ENCODE assay signal across 1 cellular context in the genomic region with DNA sequence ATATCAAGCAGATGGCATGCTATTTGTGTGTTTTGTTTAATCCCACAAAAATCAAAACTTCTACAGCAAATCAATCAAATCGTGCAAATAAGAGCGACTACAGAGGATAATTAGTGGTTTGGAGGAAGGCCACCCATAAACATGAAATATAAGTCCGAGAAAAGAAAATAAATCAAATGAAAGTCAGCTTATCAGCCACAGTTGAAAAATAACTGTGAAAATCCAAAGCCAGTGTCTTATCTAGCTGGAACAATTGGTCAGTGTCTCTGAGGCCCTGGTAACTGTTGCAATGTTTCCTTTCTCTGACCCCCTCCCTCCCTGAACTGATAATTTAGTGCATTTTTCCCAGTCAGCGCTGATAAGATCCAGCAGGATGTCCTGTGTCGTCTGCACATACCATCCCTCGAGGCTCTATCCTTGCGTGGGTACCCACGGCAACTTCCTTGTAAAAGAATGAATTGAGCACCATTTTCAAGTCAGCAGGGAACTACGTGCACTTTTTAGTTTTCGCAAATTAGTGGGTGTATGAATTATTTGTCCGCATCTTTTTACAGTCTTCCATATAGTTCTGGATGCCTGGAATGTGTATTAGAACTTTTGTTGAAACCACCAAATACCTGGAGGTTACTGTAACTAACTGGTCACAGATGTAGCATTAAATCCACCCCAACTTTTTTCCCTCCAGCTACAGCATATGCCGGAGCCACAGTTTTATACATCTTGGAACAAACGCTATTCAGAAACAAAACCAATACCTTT.
TF ChIP-seq lines count a peak whose summit lies in the region.

No MANE protein-coding gene starts in this region.

TF ChIP-seq in K562, 482 proteins besides CTCF, POLR2A, EP300 and RAD21 (continued from another document and continues in another):
- TF ChIP-seq, protein P1, sequence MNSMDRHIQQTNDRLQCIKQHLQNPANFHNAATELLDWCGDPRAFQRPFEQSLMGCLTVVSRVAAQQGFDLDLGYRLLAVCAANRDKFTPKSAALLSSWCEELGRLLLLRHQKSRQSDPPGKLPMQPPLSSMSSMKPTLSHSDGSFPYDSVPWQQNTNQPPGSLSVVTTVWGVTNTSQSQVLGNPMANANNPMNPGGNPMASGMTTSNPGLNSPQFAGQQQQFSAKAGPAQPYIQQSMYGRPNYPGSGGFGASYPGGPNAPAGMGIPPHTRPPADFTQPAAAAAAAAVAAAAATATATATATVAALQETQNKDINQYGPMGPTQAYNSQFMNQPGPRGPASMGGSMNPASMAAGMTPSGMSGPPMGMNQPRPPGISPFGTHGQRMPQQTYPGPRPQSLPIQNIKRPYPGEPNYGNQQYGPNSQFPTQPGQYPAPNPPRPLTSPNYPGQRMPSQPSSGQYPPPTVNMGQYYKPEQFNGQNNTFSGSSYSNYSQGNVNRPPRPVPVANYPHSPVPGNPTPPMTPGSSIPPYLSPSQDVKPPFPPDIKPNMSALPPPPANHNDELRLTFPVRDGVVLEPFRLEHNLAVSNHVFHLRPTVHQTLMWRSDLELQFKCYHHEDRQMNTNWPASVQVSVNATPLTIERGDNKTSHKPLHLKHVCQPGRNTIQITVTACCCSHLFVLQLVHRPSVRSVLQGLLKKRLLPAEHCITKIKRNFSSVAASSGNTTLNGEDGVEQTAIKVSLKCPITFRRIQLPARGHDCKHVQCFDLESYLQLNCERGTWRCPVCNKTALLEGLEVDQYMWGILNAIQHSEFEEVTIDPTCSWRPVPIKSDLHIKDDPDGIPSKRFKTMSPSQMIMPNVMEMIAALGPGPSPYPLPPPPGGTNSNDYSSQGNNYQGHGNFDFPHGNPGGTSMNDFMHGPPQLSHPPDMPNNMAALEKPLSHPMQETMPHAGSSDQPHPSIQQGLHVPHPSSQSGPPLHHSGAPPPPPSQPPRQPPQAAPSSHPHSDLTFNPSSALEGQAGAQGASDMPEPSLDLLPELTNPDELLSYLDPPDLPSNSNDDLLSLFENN (IDR thresholded peaks at IDR 0.05; ENCODE audit: low read depth in 2 of 2, low read length in 2 of 2) = 0 out of 4 replicates have a peak, but pooled peaks of 1 of the 2 experiments have one; percentile 53
- TF ChIP-seq HMG20B (CRISPR knock-in tag; IDR thresholded peaks at IDR 0.05) = 0 out of 2 replicates have a peak, but pooled peaks have one; percentile 52
- no peak for TF ChIP-seq YBX1 (IDR thresholded peaks at IDR 0.05)
- no peak for TF ChIP-seq TGIF2 (CRISPR knock-in tag; IDR thresholded peaks at IDR 0.05)
- TF ChIP-seq ZNF695 (CRISPR knock-in tag; IDR thresholded peaks at IDR 0.05) = no peak
- TF ChIP-seq, protein P2, sequence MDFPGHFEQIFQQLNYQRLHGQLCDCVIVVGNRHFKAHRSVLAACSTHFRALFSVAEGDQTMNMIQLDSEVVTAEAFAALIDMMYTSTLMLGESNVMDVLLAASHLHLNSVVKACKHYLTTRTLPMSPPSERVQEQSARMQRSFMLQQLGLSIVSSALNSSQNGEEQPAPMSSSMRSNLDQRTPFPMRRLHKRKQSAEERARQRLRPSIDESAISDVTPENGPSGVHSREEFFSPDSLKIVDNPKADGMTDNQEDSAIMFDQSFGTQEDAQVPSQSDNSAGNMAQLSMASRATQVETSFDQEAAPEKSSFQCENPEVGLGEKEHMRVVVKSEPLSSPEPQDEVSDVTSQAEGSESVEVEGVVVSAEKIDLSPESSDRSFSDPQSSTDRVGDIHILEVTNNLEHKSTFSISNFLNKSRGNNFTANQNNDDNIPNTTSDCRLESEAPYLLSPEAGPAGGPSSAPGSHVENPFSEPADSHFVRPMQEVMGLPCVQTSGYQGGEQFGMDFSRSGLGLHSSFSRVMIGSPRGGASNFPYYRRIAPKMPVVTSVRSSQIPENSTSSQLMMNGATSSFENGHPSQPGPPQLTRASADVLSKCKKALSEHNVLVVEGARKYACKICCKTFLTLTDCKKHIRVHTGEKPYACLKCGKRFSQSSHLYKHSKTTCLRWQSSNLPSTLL (IDR thresholded peaks at IDR 0.05) = no peak
- peak; percentile 87 for TF ChIP-seq ZNF644 (tag; IDR thresholded peaks at IDR 0.05; ENCODE audit: low read depth)
- no peak for TF ChIP-seq TBP (optimal IDR thresholded peaks at IDR 0.05; ENCODE audit: low read depth, low read length)
- no peak for TF ChIP-seq SIN3A (IDR thresholded peaks at IDR 0.05; ENCODE audit: borderline replicate concordance in 2 of 2, control insufficient read depth in 1 of 2, low read depth in 2 of 2, low read length in 2 of 2)
- TF ChIP-seq POLR2H (tag; IDR thresholded peaks at IDR 0.05; ENCODE audit: low read depth) = no peak
- TF ChIP-seq, protein P3, sequence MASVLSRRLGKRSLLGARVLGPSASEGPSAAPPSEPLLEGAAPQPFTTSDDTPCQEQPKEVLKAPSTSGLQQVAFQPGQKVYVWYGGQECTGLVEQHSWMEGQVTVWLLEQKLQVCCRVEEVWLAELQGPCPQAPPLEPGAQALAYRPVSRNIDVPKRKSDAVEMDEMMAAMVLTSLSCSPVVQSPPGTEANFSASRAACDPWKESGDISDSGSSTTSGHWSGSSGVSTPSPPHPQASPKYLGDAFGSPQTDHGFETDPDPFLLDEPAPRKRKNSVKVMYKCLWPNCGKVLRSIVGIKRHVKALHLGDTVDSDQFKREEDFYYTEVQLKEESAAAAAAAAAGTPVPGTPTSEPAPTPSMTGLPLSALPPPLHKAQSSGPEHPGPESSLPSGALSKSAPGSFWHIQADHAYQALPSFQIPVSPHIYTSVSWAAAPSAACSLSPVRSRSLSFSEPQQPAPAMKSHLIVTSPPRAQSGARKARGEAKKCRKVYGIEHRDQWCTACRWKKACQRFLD (CRISPR knock-in tag; IDR thresholded peaks at IDR 0.05) = 0 out of 2 replicates have a peak, but pooled peaks have one; percentile 55
- no peak for TF ChIP-seq COPS2 (conservative IDR thresholded peaks at IDR 0.05)
- TF ChIP-seq ZC3H11A (IDR thresholded peaks at IDR 0.05; ENCODE audit: low read depth, low read length) = no peak
- TF ChIP-seq, protein P4, sequence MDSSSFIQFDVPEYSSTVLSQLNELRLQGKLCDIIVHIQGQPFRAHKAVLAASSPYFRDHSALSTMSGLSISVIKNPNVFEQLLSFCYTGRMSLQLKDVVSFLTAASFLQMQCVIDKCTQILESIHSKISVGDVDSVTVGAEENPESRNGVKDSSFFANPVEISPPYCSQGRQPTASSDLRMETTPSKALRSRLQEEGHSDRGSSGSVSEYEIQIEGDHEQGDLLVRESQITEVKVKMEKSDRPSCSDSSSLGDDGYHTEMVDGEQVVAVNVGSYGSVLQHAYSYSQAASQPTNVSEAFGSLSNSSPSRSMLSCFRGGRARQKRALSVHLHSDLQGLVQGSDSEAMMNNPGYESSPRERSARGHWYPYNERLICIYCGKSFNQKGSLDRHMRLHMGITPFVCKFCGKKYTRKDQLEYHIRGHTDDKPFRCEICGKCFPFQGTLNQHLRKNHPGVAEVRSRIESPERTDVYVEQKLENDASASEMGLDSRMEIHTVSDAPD (CRISPR knock-in tag; IDR thresholded peaks at IDR 0.05) = no peak
- TF ChIP-seq, protein P5, sequence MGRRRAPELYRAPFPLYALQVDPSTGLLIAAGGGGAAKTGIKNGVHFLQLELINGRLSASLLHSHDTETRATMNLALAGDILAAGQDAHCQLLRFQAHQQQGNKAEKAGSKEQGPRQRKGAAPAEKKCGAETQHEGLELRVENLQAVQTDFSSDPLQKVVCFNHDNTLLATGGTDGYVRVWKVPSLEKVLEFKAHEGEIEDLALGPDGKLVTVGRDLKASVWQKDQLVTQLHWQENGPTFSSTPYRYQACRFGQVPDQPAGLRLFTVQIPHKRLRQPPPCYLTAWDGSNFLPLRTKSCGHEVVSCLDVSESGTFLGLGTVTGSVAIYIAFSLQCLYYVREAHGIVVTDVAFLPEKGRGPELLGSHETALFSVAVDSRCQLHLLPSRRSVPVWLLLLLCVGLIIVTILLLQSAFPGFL (CRISPR knock-in tag; IDR thresholded peaks at IDR 0.05) = no peak
- no peak for TF ChIP-seq PHF21A (IDR thresholded peaks at IDR 0.05; ENCODE audit: borderline replicate concordance, low read depth)
- TF ChIP-seq SMAD3 (CRISPR knock-in tag; conservative IDR thresholded peaks at IDR 0.05) = peak; percentile 73; the same call in 1 of the 2 replicates
- TF ChIP-seq BDP1 (IDR thresholded peaks at IDR 0.05; ENCODE audit: insufficient read depth, insufficient read length) = no peak
- TF ChIP-seq ZNF384 (IDR thresholded peaks at IDR 0.05; ENCODE audit: low read depth, low read length) = no peak
- TF ChIP-seq SMARCA4 (IDR thresholded peaks at IDR 0.05) = peak; percentile 82; the same call in 1 of the 2 replicates
- TF ChIP-seq, protein P6, sequence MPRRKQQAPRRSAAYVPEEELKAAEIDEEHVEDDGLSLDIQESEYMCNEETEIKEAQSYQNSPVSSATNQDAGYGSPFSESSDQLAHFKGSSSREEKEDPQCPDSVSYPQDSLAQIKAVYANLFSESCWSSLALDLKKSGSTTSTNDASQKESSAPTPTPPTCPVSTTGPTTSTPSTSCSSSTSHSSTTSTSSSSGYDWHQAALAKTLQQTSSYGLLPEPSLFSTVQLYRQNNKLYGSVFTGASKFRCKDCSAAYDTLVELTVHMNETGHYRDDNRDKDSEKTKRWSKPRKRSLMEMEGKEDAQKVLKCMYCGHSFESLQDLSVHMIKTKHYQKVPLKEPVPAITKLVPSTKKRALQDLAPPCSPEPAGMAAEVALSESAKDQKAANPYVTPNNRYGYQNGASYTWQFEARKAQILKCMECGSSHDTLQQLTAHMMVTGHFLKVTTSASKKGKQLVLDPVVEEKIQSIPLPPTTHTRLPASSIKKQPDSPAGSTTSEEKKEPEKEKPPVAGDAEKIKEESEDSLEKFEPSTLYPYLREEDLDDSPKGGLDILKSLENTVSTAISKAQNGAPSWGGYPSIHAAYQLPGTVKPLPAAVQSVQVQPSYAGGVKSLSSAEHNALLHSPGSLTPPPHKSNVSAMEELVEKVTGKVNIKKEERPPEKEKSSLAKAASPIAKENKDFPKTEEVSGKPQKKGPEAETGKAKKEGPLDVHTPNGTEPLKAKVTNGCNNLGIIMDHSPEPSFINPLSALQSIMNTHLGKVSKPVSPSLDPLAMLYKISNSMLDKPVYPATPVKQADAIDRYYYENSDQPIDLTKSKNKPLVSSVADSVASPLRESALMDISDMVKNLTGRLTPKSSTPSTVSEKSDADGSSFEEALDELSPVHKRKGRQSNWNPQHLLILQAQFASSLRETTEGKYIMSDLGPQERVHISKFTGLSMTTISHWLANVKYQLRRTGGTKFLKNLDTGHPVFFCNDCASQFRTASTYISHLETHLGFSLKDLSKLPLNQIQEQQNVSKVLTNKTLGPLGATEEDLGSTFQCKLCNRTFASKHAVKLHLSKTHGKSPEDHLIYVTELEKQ (CRISPR knock-in tag; IDR thresholded peaks at IDR 0.05) = no peak
- TF ChIP-seq, protein P7, sequence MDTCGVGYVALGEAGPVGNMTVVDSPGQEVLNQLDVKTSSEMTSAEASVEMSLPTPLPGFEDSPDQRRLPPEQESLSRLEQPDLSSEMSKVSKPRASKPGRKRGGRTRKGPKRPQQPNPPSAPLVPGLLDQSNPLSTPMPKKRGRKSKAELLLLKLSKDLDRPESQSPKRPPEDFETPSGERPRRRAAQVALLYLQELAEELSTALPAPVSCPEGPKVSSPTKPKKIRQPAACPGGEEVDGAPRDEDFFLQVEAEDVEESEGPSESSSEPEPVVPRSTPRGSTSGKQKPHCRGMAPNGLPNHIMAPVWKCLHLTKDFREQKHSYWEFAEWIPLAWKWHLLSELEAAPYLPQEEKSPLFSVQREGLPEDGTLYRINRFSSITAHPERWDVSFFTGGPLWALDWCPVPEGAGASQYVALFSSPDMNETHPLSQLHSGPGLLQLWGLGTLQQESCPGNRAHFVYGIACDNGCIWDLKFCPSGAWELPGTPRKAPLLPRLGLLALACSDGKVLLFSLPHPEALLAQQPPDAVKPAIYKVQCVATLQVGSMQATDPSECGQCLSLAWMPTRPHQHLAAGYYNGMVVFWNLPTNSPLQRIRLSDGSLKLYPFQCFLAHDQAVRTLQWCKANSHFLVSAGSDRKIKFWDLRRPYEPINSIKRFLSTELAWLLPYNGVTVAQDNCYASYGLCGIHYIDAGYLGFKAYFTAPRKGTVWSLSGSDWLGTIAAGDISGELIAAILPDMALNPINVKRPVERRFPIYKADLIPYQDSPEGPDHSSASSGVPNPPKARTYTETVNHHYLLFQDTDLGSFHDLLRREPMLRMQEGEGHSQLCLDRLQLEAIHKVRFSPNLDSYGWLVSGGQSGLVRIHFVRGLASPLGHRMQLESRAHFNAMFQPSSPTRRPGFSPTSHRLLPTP (IDR thresholded peaks at IDR 0.05; ENCODE audit: borderline replicate concordance, extremely low read depth, insufficient read length) = no peak
- TF ChIP-seq CHD1 (IDR thresholded peaks at IDR 0.05; ENCODE audit: low read length) = no peak
- no peak for TF ChIP-seq NFE2L1 (tag; IDR thresholded peaks at IDR 0.05; ENCODE audit: borderline replicate concordance, low read depth)
- TF ChIP-seq MAZ (CRISPR knock-in tag; conservative IDR thresholded peaks at IDR 0.05 in 1 of 2, IDR thresholded peaks at IDR 0.05 in 1 of 2) = peak; percentile 72 to 89; a peak in 3 of 4 replicates
- TF ChIP-seq ZFP1 (CRISPR knock-in tag; IDR thresholded peaks at IDR 0.05) = no peak
- no peak for TF ChIP-seq MAFK (IDR thresholded peaks at IDR 0.05; ENCODE audit: low read length)
- TF ChIP-seq, protein P8, sequence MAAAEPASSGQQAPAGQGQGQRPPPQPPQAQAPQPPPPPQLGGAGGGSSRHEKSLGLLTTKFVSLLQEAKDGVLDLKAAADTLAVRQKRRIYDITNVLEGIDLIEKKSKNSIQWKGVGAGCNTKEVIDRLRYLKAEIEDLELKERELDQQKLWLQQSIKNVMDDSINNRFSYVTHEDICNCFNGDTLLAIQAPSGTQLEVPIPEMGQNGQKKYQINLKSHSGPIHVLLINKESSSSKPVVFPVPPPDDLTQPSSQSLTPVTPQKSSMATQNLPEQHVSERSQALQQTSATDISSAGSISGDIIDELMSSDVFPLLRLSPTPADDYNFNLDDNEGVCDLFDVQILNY (CRISPR knock-in tag; IDR thresholded peaks at IDR 0.05) = no peak
- TF ChIP-seq ZNF785 (CRISPR knock-in tag; IDR thresholded peaks at IDR 0.05) = no peak
- TF ChIP-seq, protein P9, sequence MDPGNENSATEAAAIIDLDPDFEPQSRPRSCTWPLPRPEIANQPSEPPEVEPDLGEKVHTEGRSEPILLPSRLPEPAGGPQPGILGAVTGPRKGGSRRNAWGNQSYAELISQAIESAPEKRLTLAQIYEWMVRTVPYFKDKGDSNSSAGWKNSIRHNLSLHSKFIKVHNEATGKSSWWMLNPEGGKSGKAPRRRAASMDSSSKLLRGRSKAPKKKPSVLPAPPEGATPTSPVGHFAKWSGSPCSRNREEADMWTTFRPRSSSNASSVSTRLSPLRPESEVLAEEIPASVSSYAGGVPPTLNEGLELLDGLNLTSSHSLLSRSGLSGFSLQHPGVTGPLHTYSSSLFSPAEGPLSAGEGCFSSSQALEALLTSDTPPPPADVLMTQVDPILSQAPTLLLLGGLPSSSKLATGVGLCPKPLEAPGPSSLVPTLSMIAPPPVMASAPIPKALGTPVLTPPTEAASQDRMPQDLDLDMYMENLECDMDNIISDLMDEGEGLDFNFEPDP (CRISPR knock-in tag; IDR thresholded peaks at IDR 0.05) = no peak
- no peak for TF ChIP-seq ZNF41 (CRISPR knock-in tag; conservative IDR thresholded peaks at IDR 0.05)
- TF ChIP-seq SIX5 (IDR thresholded peaks at IDR 0.05; ENCODE audit: borderline replicate concordance in 1 of 2, insufficient read depth in 1 of 2, low read depth in 1 of 2, low read length in 2 of 2) = no peak
